8 cellular contexts compared by ENCODE assay signal in the genomic region with DNA sequence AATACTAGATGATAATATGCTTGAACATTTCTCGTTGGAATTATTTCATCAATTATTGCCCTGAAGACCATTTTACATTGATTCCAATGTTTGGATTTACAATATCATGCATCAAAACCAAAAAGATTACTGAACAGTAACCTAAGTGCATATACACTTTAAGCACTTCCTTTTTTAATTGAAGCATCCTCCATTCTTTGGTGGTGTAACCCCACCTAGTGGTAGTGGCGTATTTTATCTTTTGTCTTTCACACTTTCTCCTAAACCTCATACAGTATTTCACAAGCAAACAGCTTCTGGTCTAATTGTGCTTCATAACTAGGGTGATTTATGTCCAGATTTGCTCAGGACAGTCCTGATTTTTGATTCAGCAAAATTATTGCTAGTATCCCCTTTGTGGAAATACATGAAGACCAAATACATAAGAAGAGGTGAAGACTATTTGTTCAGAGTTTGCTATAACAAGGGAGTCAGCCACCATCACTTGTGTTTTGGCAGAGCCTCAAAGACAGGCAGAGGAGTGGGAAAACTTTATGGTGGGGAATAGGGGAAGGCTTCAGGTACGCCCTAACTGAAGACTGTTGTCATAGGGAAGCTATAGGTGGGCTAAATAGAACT. TPM values are rescaled to one million over a fixed set of nuclear protein-coding genes. Genes with fewer than 3 reads are reported as not detected.
DNase-seq lines count a peak whose midpoint lies in the region; ATAC-seq and TF ChIP-seq lines count a peak whose summit lies in the region.

No MANE protein-coding gene starts in this region.

- no peaks in the 10 kb centered on the region for H3K27me3 Mint-ChIP-seq in memory B cell

- H3K9me3 ChIP-seq in GM23248 (ENCODE audit: low read depth) (no peaks in the 10 kb centered on the region), Panc1 (ENCODE audit: control insufficient read depth, insufficient read depth, low read depth, low read length) (no peaks in the 10 kb centered on the region), colonic mucosa (no peaks in the 10 kb centered on the region)

- 10 to 15% methylated on average over 3 of the region's 3 CpGs for WGBS in GM23248 (ENCODE audit: low coverage in 1 of 2, low lambda C conversion rate in 2 of 2, missing lambda C conversion rate in 2 of 2), 2 experiments

- H3K36me3 Mint-ChIP-seq in memory B cell, result no peaks in the 10 kb centered on the region

- no peaks in the 10 kb centered on the region for H3K36me3 ChIP-seq in GM23248 (ENCODE audit: low read depth)
- peaks cover 3% of the 10 kb centered on the region; the same call in 1 of the 2 replicates for H3K36me3 ChIP-seq in Panc1 (ENCODE audit: control insufficient read depth, insufficient read depth, low read length)
- no peaks in the 10 kb centered on the region for H3K36me3 ChIP-seq in colonic mucosa

- DNase-seq in EL, result peak; percentile 64
- peak; percentile 72 for DNase-seq in GM23248
- peak; percentile 71 for DNase-seq in LHCN-M2 (ENCODE audit: low read depth)
- peak; percentile 65 for DNase-seq in Panc1 (ENCODE audit: low read depth, low spot score)
- DNase-seq in colonic mucosa, result peak; percentile 51
- DNase-seq in memory B cell (ENCODE audit: low spot score in 2 of 2), result peak in 1 of 2 donors; percentile 58
- no peak for DNase-seq in 8988T

- intact Hi-C loops in Panc1 (cut with micrococcal nuclease; ENCODE audit: unreplicated experiment), result loop anchor here (1.0 to 10.0 kb wide), 3 partner anchors 149 to 629 kb away; partner anchors contain the start of gene DEGS1
- intact Hi-C loops in colonic mucosa (cut with DNase I), result loop anchor here (10.0 kb wide), 1 partner anchor 159 kb away; no protein-coding TSS in a partner anchor

- H3K4me1 ChIP-seq in GM23248 (ENCODE audit: insufficient read depth) (peaks cover 8% of the 10 kb centered on the region; the same call in 1 of the 2 replicates), Panc1 (ENCODE audit: control insufficient read depth, insufficient read depth, low read length) (peaks cover 14% of the 10 kb centered on the region), colonic mucosa (peaks cover 8% of the 10 kb centered on the region)

- in situ Hi-C loops in GM23248 (cut with MboI), result loop anchor here (10.0 kb wide), 1 partner anchor 209 kb away; no protein-coding TSS in a partner anchor
- in situ Hi-C loops in Panc1 (cut with HindIII; ENCODE audit: low pct_unique_long_range_greater_than_20kb, low sequenced_read_pairs), result no loop called here

- H3K27me3 ChIP-seq in GM23248 (replicated peaks; ENCODE audit: insufficient read depth) (no peaks in the 10 kb centered on the region), Panc1 (ENCODE audit: control insufficient read depth, insufficient read depth, low read length) (no peaks in the 10 kb centered on the region), colonic mucosa (no peaks in the 10 kb centered on the region)

- H3K27ac ChIP-seq in 22Rv1 (no peak overlapping the region), GM23248 (peak overlapping the region; percentile 28; the same call in 1 of the 2 replicates), Panc1 (ENCODE audit: low read length) (no peak overlapping the region), colonic mucosa (no peak overlapping the region)

- ATAC-seq in Panc1, result peak; percentile 55
- peak; percentile 45 for ATAC-seq in memory B cell (ENCODE audit: low read depth)

- no peak overlapping the region for H3K4me2 ChIP-seq in GM23248 (ENCODE audit: unreplicated experiment)

- no peaks in the 10 kb centered on the region for H4K20me1 ChIP-seq in GM23248 (ENCODE audit: insufficient read depth)

- peaks cover 19% of the 10 kb centered on the region for H3F3A ChIP-seq in GM23248 (ENCODE audit: insufficient read depth)

- BruUV-seq in Panc1 (replicated peaks; lab: Mats Ljungman, UMichigan), result no TSS peak

- no peaks in the 10 kb centered on the region for H3K9me3 Mint-ChIP-seq in memory B cell

- H3K4me3 ChIP-seq in GM23248 (no peak overlapping the region), Panc1 (ENCODE audit: low read depth in 2 of 2, low read length in 2 of 2) (no peak overlapping the region), colonic mucosa (no peak overlapping the region)

- H3K4me3 Mint-ChIP-seq in memory B cell, result no peak overlapping the region

- CTCF ChIA-PET in Panc1 (lab: Charles Lee), result interaction anchor here (0.6 to 1.3 kb wide), 3 partner anchors 80 to 282 kb away, joined by 5 to 9 read pairs (median 5); no protein-coding TSS in a partner anchor

- peaks cover 14% of the 10 kb centered on the region for H3K4me1 Mint-ChIP-seq in memory B cell

- H3K9ac ChIP-seq in GM23248 (peak overlapping the region; percentile 22), colonic mucosa (ENCODE audit: low read depth in 2 of 2, low read length in 2 of 2) (no peak overlapping the region)

- peaks cover 15% of the 10 kb centered on the region for H3K79me2 ChIP-seq in GM23248 (ENCODE audit: insufficient read depth)

- H3K27ac Mint-ChIP-seq in memory B cell, result no peak overlapping the region

- TF ChIP-seq CTCF in 22Rv1 (IDR thresholded peaks at IDR 0.05) (peak; percentile 90), Panc1 (IDR thresholded peaks at IDR 0.05) (peak; percentile 81), colonic mucosa (IDR thresholded peaks at IDR 0.05) (peak; percentile 51)

- POLR2A ChIA-PET in Panc1 (lab: Charles Lee), result no interaction called here

- H2AFZ ChIP-seq in GM23248, result peak overlapping the region; percentile 49; the same call in 1 of the 2 replicates

- no peaks in the 10 kb centered on the region for H3K9me2 ChIP-seq in GM23248 (ENCODE audit: insufficient read depth)

RNA-seq across cellular contexts. Expression of gene NVL, which starts 3.4 kb away (rescaled TPM):
- 25.8 and 28.3 TPM in 2 replicates for total RNA-seq in GM23248 (2014; rRNA removed; shearing (Covaris generic))
- polyA plus RNA-seq in GM23248 (2016; fragmentation: Nextera tagmentation; extraction: Ambion mirVana), result 17.9 and 20.6 TPM in 2 replicates
- total RNA-seq in LHCN-M2 (2014; rRNA removed), result 28.6 and 37.6 TPM in 2 replicates
- 10.6 TPM for polyA plus RNA-seq in LHCN-M2 (2012)
- 25.0 TPM for total RNA-seq in Panc1 (2021; ENCODE audit: unreplicated experiment)
- polyA plus RNA-seq in Panc1 (2012; ENCODE audit: insufficient read length), result 10.4 TPM
- 10 to 100 TPM; 39.4 to 51.5 TPM for total RNA-seq in colonic mucosa

RNA-seq across cellular contexts. Expression of gene CNIH4, which starts 23.3 kb away (rescaled TPM):
- 53.9 and 73.5 TPM in 2 replicates for total RNA-seq in GM23248 (2014; rRNA removed; shearing (Covaris generic))
- 142 TPM in 2 replicates for polyA plus RNA-seq in GM23248 (2016; fragmentation: Nextera tagmentation; extraction: Ambion mirVana)
- 48.2 and 56.4 TPM in 2 replicates for total RNA-seq in LHCN-M2 (2014; rRNA removed)
- polyA plus RNA-seq in LHCN-M2 (2012), result 117 TPM
- 53.8 TPM for total RNA-seq in Panc1 (2021; ENCODE audit: unreplicated experiment)
- polyA plus RNA-seq in Panc1 (2012; ENCODE audit: insufficient read length), result 48.9 TPM
- 10 to 100 TPM; 53.0 to 80.6 TPM for total RNA-seq in colonic mucosa
